ENCODE assay signal across 23 cellular contexts in the genomic region with DNA sequence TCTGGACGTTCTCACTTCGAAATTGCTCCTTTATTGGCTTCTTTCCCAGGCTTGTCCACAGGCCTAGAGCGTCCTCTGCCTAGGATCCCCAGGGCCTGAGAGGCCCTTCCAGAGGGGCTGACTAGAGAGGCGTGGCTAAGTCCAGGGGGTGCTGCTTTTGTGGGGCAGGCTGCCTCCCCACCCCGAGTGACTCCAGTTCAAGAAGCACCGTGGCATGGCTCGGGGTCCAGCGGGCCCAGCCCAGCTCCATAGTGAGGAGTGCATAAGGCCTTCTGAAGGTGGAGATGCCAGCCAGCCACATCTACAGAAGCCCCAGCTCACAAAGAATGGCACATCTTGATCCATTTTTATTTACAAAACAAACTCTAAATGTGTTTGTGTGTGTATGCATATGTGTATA. TPM values are rescaled to one million over a fixed set of nuclear protein-coding genes. Genes with fewer than 3 reads are reported as not detected.
DNase-seq lines count a peak whose midpoint lies in the region; ATAC-seq, FAIRE-seq and TF ChIP-seq lines count a peak whose summit lies in the region.
"Had no signal": no experiment of that assay in that cellular context is flagged by ENCODE, and none has a peak within 500 bp of the region (broad histone marks: within the 10 kb centered on the region; RNA-seq: fewer than 3 reads in every experiment).

No MANE protein-coding gene starts in this region.

- H2AK5ac ChIP-seq in IMR-90 (ENCODE audit: low read depth, low read length) = no peak overlapping the region

- H3K4me1 ChIP-seq in BLaER1 (peaks cover 83% of the 10 kb centered on the region), IMR-90 (ENCODE audit: control insufficient read depth, insufficient read depth, low read length) (no peaks in the 10 kb centered on the region), kidney (ENCODE audit: control insufficient read depth in 1 of 2, insufficient read depth in 1 of 2, low read depth in 1 of 2, low read length in 2 of 2) (no peaks in the 10 kb centered on the region), HepG2 (ENCODE audit: insufficient read depth, low read length) (peaks cover 10% of the 10 kb centered on the region)

- no peak overlapping the region for H2BK20ac ChIP-seq in IMR-90 (ENCODE audit: low read depth, low read length)

- no peaks in the 10 kb centered on the region for H3K36me3 Mint-ChIP-seq in neural crest cell (ENCODE audit: low read depth)
- H3K36me3 Mint-ChIP-seq: CD8-positive, alpha-beta T cell had no signal

- DNase-seq in IMR-90 (no peak), kidney (peak; percentile 45), neural crest cell (ENCODE audit: low read depth, low spot score) (no peak), HepG2 (ENCODE audit: low spot score) (no peak), dorsolateral prefrontal cortex (no peak)
- no peak for DNase-seq in activated T-cell treated with anti-CD3 and anti-CD28 coated beads, Interleukin-2, amount 50 U/mL, for 48 hours
- DNase-seq: CD8-positive, alpha-beta T cell; DMS153; HCEC 1CT; Kasumi-1; MG63; NCI-H1048; NCI-H1417 treated with DMSO at 0.1 percent for 48 hours; NCI-H1930; NCI-H510A; NK-92 treated with Interleukin-12 subunit alpha and Interleukin-12 subunit beta, amount 100 ng/mL, for 24 hours had no signal

- peak overlapping the region; percentile 23 for H2AFZ ChIP-seq in IMR-90 (replicated peaks; ENCODE audit: low read length, poor library complexity)
- H2AFZ ChIP-seq in HepG2 (ENCODE audit: low read length) = no peak overlapping the region
- H2AFZ ChIP-seq: GM23338 had no signal

- H4K91ac ChIP-seq in IMR-90 (ENCODE audit: insufficient read depth, low read depth, low read length) = no peak overlapping the region

- FAIRE-seq in kidney (lab: Jason Lieb, UNC) = no peak
- FAIRE-seq in HepG2 (lab: Jason Lieb, UNC) = no peak
- FAIRE-seq: G401.6, GM18507 had no signal

- H3K4me3 ChIP-seq in BLaER1 (no peak overlapping the region), IMR-90 (ENCODE audit: insufficient read depth, low read depth, low read length) (no peak overlapping the region), kidney (ENCODE audit: low read length in 2 of 2) (no peak overlapping the region), HepG2 (replicated peaks in 1 of 3; ENCODE audit: insufficient read depth in 1 of 3, low read depth in 2 of 3, low read length in 3 of 3) (no peak overlapping the region), dorsolateral prefrontal cortex (no peak overlapping the region)
- H3K4me3 ChIP-seq: GM23338, MG63 had no signal

- H3K27ac ChIP-seq in BLaER1 = peak overlapping the region; percentile 18; the same call in 1 of the 2 replicates
- no peak overlapping the region for H3K27ac ChIP-seq in IMR-90 (ENCODE audit: insufficient read depth, low read length)
- no peak overlapping the region for H3K27ac ChIP-seq in kidney (ENCODE audit: low read depth in 2 of 2, low read length in 2 of 2)
- H3K27ac ChIP-seq in HepG2 (ENCODE audit: extremely low read length, insufficient read depth, low read length) = no peak overlapping the region
- H3K27ac ChIP-seq in dorsolateral prefrontal cortex = peak overlapping the region in 1 of 59 donors; percentile 36

- H3K79me2 ChIP-seq in HepG2 (ENCODE audit: insufficient read depth, low read length) = no peaks in the 10 kb centered on the region

- H4K20me1 ChIP-seq in BLaER1 (no peaks in the 10 kb centered on the region), IMR-90 (ENCODE audit: insufficient read depth, low read length) (no peaks in the 10 kb centered on the region), HepG2 (ENCODE audit: insufficient read depth, low read length) (no peaks in the 10 kb centered on the region)

- H3K18ac ChIP-seq in IMR-90 (ENCODE audit: low read depth, low read length) = no peak overlapping the region

- H3K36me3 ChIP-seq in BLaER1 = no peaks in the 10 kb centered on the region
- no peaks in the 10 kb centered on the region for H3K36me3 ChIP-seq in IMR-90 (ENCODE audit: control insufficient read depth, insufficient read depth, low read length)
- H3K36me3 ChIP-seq in kidney (ENCODE audit: control insufficient read depth in 1 of 2, insufficient read depth in 2 of 2, low read length in 2 of 2) = no peaks in the 10 kb centered on the region
- no peaks in the 10 kb centered on the region for H3K36me3 ChIP-seq in HepG2 (replicated peaks in 1 of 2; ENCODE audit: control insufficient read depth in 1 of 2, insufficient read depth in 2 of 2, low read length in 2 of 2)
- H3K36me3 ChIP-seq: MG63 had no signal

- dilution Hi-C loops in IMR-90 (cut with HindIII; ENCODE audit: low sequenced_read_pairs, unreplicated experiment) = no loop called here

- peak overlapping the region; percentile 76; the same call in 1 of the 2 replicates for H3K4me2 ChIP-seq in BLaER1
- H3K4me2 ChIP-seq in IMR-90 (ENCODE audit: low read depth, low read length) = no peak overlapping the region
- no peak overlapping the region for H3K4me2 ChIP-seq in HepG2 (ENCODE audit: low read depth, low read length)
- H3K4me2 ChIP-seq: GM23338 had no signal

- intact Hi-C loops in IMR-90 (cut with micrococcal nuclease) = no loop called here
- intact Hi-C loops in kidney (cut with DNase I) = no loop called here
- intact Hi-C loops in HepG2 (cut with micrococcal nuclease; ENCODE audit: unreplicated experiment) = no loop called here
- intact Hi-C loops in dorsolateral prefrontal cortex (cut with DNase I) = no loop called here

- no peak overlapping the region for H3K4me3 Mint-ChIP-seq in neural crest cell
- H3K4me3 Mint-ChIP-seq: CD8-positive, alpha-beta T cell; GM23338 had no signal

- no peak overlapping the region for H3K14ac ChIP-seq in IMR-90 (replicated peaks; ENCODE audit: low read depth, low read length)

- POLR2A ChIA-PET in IMR-90 (lab: Charles Lee; ENCODE audit: unreplicated experiment) = no interaction called here
- POLR2A ChIA-PET in HepG2 (lab: Yijun Ruan, JAX) = no interaction called here

- no peaks in the 10 kb centered on the region for H3K27me3 Mint-ChIP-seq in neural crest cell (ENCODE audit: low read depth)

- no peak overlapping the region for H2BK15ac ChIP-seq in IMR-90 (ENCODE audit: low read depth, low read length)

- CTCF ChIA-PET in IMR-90 (lab: Yijun Ruan, JAX) = no interaction called here
- CTCF ChIA-PET in HepG2 (lab: Yijun Ruan, JAX; ENCODE audit: low intra/inter-chr PET ratio, low total read pairs) = no interaction called here

- TF ChIP-seq RAD21 in IMR-90 (IDR thresholded peaks at IDR 0.05; ENCODE audit: low read length) = no peak
- TF ChIP-seq RAD21 in HepG2 (CRISPR knock-in tag; IDR thresholded peaks at IDR 0.05) = no peak

- H3K27ac Mint-ChIP-seq in neural crest cell (ENCODE audit: unreplicated experiment) = peak overlapping the region; percentile 87
- H3K27ac Mint-ChIP-seq: CD8-positive, alpha-beta T cell; GM23338 had no signal

- peak overlapping the region; percentile 24 for H2AK9ac ChIP-seq in IMR-90 (replicated peaks; ENCODE audit: low read depth, low read length, poor library complexity)

- H3K27me3 ChIP-seq in BLaER1 = no peaks in the 10 kb centered on the region
- peaks cover 7% of the 10 kb centered on the region for H3K27me3 ChIP-seq in IMR-90 (ENCODE audit: control insufficient read depth, insufficient read depth, low read length)
- peaks cover 2 to 33% of the 10 kb centered on the region in 2 experiments; a peak in 3 of 5 replicates for H3K27me3 ChIP-seq in HepG2 (ENCODE audit: control insufficient read depth in 1 of 2, insufficient read depth in 2 of 2, low read length in 2 of 2)
- no peaks in the 10 kb centered on the region for H3K27me3 ChIP-seq in dorsolateral prefrontal cortex
- H3K27me3 ChIP-seq: MG63 had no signal

- H3K9ac ChIP-seq in BLaER1 (no peak overlapping the region), IMR-90 (ENCODE audit: low read depth, low read length) (no peak overlapping the region), kidney (ENCODE audit: low read length in 2 of 2) (no peak overlapping the region), HepG2 (ENCODE audit: insufficient read depth, low read depth, low read length) (no peak overlapping the region)

- in situ Hi-C loops in IMR-90 (cut with MboI; ENCODE audit: low sequenced_read_pairs) = no loop called here
- in situ Hi-C loops in HepG2 (cut with HindIII; ENCODE audit: extremely low pct_ligation_motif_present, low pct_unique_long_range_greater_than_20kb) = no loop called here

- no peak overlapping the region for H4K8ac ChIP-seq in IMR-90 (ENCODE audit: low read depth in 2 of 2, low read length in 2 of 2)

- H3K4me1 Mint-ChIP-seq in neural crest cell = peaks cover 22% of the 10 kb centered on the region
- H3K4me1 Mint-ChIP-seq: GM23338 had no signal

- no peak overlapping the region for H3K23ac ChIP-seq in IMR-90 (ENCODE audit: low read depth, low read length)

- no TSS peak for BruUV-seq in IMR-90 (replicated peaks; lab: Mats Ljungman, UMichigan)
- BruUV-seq in HepG2 (replicated peaks; lab: Mats Ljungman, UMichigan) = no TSS peak

- H3K9me3 Mint-ChIP-seq in neural crest cell = no peaks in the 10 kb centered on the region
- H3K9me3 Mint-ChIP-seq: CD8-positive, alpha-beta T cell; GM23338 had no signal

- no peak for ATAC-seq in IMR-90 (ENCODE audit: low read depth)
- no peak for ATAC-seq in HepG2
- ATAC-seq: CD8-positive, alpha-beta T cell; GM23338; Panc1 had no signal

- H3K4ac ChIP-seq in IMR-90 (ENCODE audit: low read depth, low read length) = no peak overlapping the region

- TF ChIP-seq EP300 in HepG2 (IDR thresholded peaks at IDR 0.05; ENCODE audit: low read depth in 2 of 2, low read length in 2 of 2) (no peak), HepG2 (CRISPR knock-in tag; IDR thresholded peaks at IDR 0.05; ENCODE audit: borderline replicate concordance) (no peak)

- no peaks in the 10 kb centered on the region for H3K79me1 ChIP-seq in IMR-90 (ENCODE audit: low read depth in 1 of 2, low read length in 2 of 2)

- TF ChIP-seq POLR2A in IMR-90 (IDR thresholded peaks at IDR 0.05; ENCODE audit: low read depth, low read length) (no peak), HepG2 (IDR thresholded peaks at IDR 0.05; ENCODE audit: insufficient read depth in 1 of 2, low read depth in 2 of 2, low read length in 2 of 2) (no peak)

- H3K9me3 ChIP-seq in BLaER1 (no peaks in the 10 kb centered on the region), IMR-90 (ENCODE audit: control insufficient read depth, insufficient read depth, low read length) (no peaks in the 10 kb centered on the region), kidney (ENCODE audit: control insufficient read depth in 1 of 2, low read length in 2 of 2) (no peaks in the 10 kb centered on the region), HepG2 (ENCODE audit: low read length) (no peaks in the 10 kb centered on the region)
- H3K9me3 ChIP-seq: MG63 had no signal

- WGBS in IMR-90 (ENCODE audit: extremely low coverage in 2 of 2, insufficient read length in 1 of 2), 2 experiments = 100% methylated on average over 1 of the region's 8 CpGs; no CpG with 5 or more reads in 1 of the 2 experiments
- WGBS in HepG2 (ENCODE audit: low lambda C conversion rate) = 10% methylated on average over 8 of the region's 8 CpGs

- H4K5ac ChIP-seq in IMR-90 (ENCODE audit: low read depth, low read length) = no peak overlapping the region

- no peak for TF ChIP-seq CTCF in IMR-90 (conservative IDR thresholded peaks at IDR 0.05; ENCODE audit: low read depth, low read length)
- no peak for TF ChIP-seq CTCF in kidney (IDR thresholded peaks at IDR 0.05; ENCODE audit: borderline replicate concordance, extremely low read depth, insufficient read depth)
- no peak for TF ChIP-seq CTCF in neural crest cell (conservative IDR thresholded peaks at IDR 0.05)
- no peak for TF ChIP-seq CTCF in HepG2 (CRISPR knock-in tag; IDR thresholded peaks at IDR 0.05)
- no peak for TF ChIP-seq CTCF in dorsolateral prefrontal cortex (IDR thresholded peaks at IDR 0.05 in 54 of 56, conservative IDR thresholded peaks at IDR 0.05 in 2 of 56; ENCODE audit: low read depth in 1 of 56, partially characterized antibody in 56 of 56)

- H2BK5ac ChIP-seq in IMR-90 (ENCODE audit: low read depth, low read length, poor library complexity, severe bottlenecking) = no peak overlapping the region

- no peak overlapping the region for H2BK120ac ChIP-seq in IMR-90 (ENCODE audit: low read depth, low read length)

- no peaks in the 10 kb centered on the region for H3K9me1 ChIP-seq in IMR-90 (ENCODE audit: insufficient read depth, low read length)

- H3K56ac ChIP-seq in IMR-90 (ENCODE audit: extremely low read depth, insufficient read depth, low read length) = no peak overlapping the region

RNA-seq across cellular contexts. Expression of gene POMC, which starts 44.8 kb away (rescaled TPM):
- total RNA-seq in IMR-90 (2012; rRNA removed) = not detected in 2 replicates
- polyA plus RNA-seq in IMR-90 (2012; rRNA removed) = 0.17 and 0.47 TPM in 2 replicates
- polyA plus RNA-seq in IMR-90 (2012; cell fraction: cytosol; rRNA removed) = 0.32 and 0.80 TPM in 2 replicates
- 0.29 TPM in 2 replicates for polyA plus RNA-seq in IMR-90 (2012; cell fraction: nucleus; rRNA removed; ENCODE audit: low replicate concordance)
- total RNA-seq in kidney = 1.5 TPM
- polyA plus RNA-seq in kidney (ENCODE audit: insufficient read depth, low read depth, low replicate concordance) = 2.1 TPM
- 0.39 and 0.54 TPM in 2 replicates for total RNA-seq in neural crest cell
- total RNA-seq in HepG2 (2016; rRNA removed; fragmentation: Illumina TruSeq; extraction: Trizol) = not detected in 2 replicates
- total RNA-seq in HepG2 (2016; cell fraction: cytosol; rRNA removed; fragmentation: Illumina TruSeq; extraction: Trizol; ENCODE audit: low read depth) = not detected in 2 replicates
- not detected in 2 replicates for total RNA-seq in HepG2 (2016; cell fraction: insoluble cytoplasmic fraction; rRNA removed; fragmentation: Illumina TruSeq; extraction: Trizol)
- total RNA-seq in HepG2 (2016; cell fraction: membrane; rRNA removed; fragmentation: Illumina TruSeq; extraction: Trizol) = not detected in 2 replicates
- total RNA-seq in HepG2 (2016; cell fraction: nucleus; rRNA removed; fragmentation: Illumina TruSeq; extraction: Trizol) = not detected in 2 replicates
- not detected in 2 replicates for polyA plus RNA-seq in HepG2 (2011; rRNA removed)
- not detected in 2 replicates for polyA plus RNA-seq in HepG2 (2011; cell fraction: cytosol; rRNA removed)
- polyA plus RNA-seq in HepG2 (2011; cell fraction: nucleus; rRNA removed) = not detected in 2 replicates
- not detected in 2 replicates for polyA plus RNA-seq in HepG2 (2012)
- not detected in 2 replicates for polyA plus RNA-seq in HepG2 (2016; cell fraction: cytosol; fragmentation: Illumina TruSeq; extraction: Trizol; ENCODE audit: low read depth)
- not detected in 2 replicates for polyA plus RNA-seq in HepG2 (2016; cell fraction: insoluble cytoplasmic fraction; fragmentation: Illumina TruSeq; extraction: Trizol; ENCODE audit: low read depth)
- polyA plus RNA-seq in HepG2 (2016; cell fraction: membrane; fragmentation: Illumina TruSeq; extraction: Trizol; ENCODE audit: low read depth) = not detected in 2 replicates
- not detected in 2 replicates for polyA plus RNA-seq in HepG2 (2016; cell fraction: nucleus; fragmentation: Illumina TruSeq; extraction: Trizol; ENCODE audit: insufficient read depth, low read depth)
- not detected in 2 replicates for polyA minus RNA-seq in HepG2 (2011; rRNA and poly(A)+ RNA removed; ENCODE audit: low replicate concordance)
- not detected in 2 replicates for polyA minus RNA-seq in HepG2 (2011; cell fraction: cytosol; rRNA and poly(A)+ RNA removed)
- not detected in 2 replicates for polyA minus RNA-seq in HepG2 (2011; cell fraction: nucleus; rRNA and poly(A)+ RNA removed)
- 1 to 10 TPM in 55 of 120 experiments, under 1 TPM in 47, not detected in 18; 0.39 to 5.2 (median 1.1) TPM for total RNA-seq in dorsolateral prefrontal cortex
- total RNA-seq: A673, HT1080 had no signal
